Comparison of ENCODE assay signal across 1 cellular context in genomic region chr1:47707887-47708535, GRCh38.
TF ChIP-seq lines count a peak whose summit lies in the region.

No MANE protein-coding gene starts in this region.

TF ChIP-seq in SK-N-SH, 30 proteins besides CTCF, POLR2A, EP300 and RAD21 (continued from another document):
- no peak for TF ChIP-seq USF2 (IDR thresholded peaks at IDR 0.05; ENCODE audit: borderline replicate concordance, low read depth, low read length)
- TF ChIP-seq POLR2AphosphoS5 (IDR thresholded peaks at IDR 0.05; ENCODE audit: low read depth, low read length): no peak
- no peak for TF ChIP-seq ZBTB33 (IDR thresholded peaks at IDR 0.05; ENCODE audit: borderline replicate concordance, low read depth)
- no peak for TF ChIP-seq ELF1 (IDR thresholded peaks at IDR 0.05)
- TF ChIP-seq SMC3 (IDR thresholded peaks at IDR 0.05; ENCODE audit: low read depth, low read length): no peak
- no peak for TF ChIP-seq GABPA (IDR thresholded peaks at IDR 0.05; ENCODE audit: low read depth)
- TF ChIP-seq RCOR1 (IDR thresholded peaks at IDR 0.05; ENCODE audit: low read length): no peak
- no peak for TF ChIP-seq MXI1 (IDR thresholded peaks at IDR 0.05; ENCODE audit: low read depth, low read length)
- no peak for TF ChIP-seq RFX5 (IDR thresholded peaks at IDR 0.05; ENCODE audit: low read length)
